In the genomic region with DNA sequence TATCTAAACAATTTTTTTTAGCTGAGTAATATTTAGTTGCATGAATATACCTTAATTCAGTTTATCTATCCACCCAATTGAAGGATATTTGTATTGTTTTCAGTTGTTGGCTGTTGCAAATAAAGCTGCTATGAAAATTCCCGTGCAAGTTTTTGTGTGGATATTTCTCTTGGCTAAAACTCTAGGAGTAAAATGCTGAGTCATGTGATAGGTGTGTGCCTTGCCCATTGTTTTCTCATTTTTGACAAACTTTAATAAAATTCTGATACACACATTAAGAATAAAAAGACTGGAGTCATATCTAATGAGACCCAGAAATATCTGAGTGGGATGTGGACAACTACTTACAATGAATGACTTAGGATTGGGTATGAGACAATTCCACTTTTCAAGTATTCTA, we compare ENCODE assay signal across 28 cellular contexts.
DNase-seq lines count a peak whose midpoint lies in the region; ATAC-seq, FAIRE-seq and TF ChIP-seq lines count a peak whose summit lies in the region.
"Had no signal": no experiment of that assay in that cellular context is flagged by ENCODE, and none has a peak within 500 bp of the region (broad histone marks: within the 10 kb centered on the region; RNA-seq: fewer than 3 reads in every experiment).

No MANE protein-coding gene starts in this region.

- no peaks in the 10 kb centered on the region for H3K27me3 Mint-ChIP-seq in stimulated activated memory B cell treated with anti-CD40 and anti-IgM and Interleukin-4, amounts not matched to agents 10 μg/mL and 1 μg/mL and 100 μg/mL, for 72 hours
- H3K27me3 Mint-ChIP-seq: CD4-positive, CD25-positive, alpha-beta regulatory T cell; CD8-positive, alpha-beta memory T cell had no signal

- TF ChIP-seq POLR2A in HepG2 (IDR thresholded peaks at IDR 0.05; ENCODE audit: insufficient read depth in 1 of 2, low read depth in 2 of 2, low read length in 2 of 2) (no peak), right lobe of liver (IDR thresholded peaks at IDR 0.05) (no peak), H1 (IDR thresholded peaks at IDR 0.05; ENCODE audit: control extremely low read depth in 1 of 2, low read depth in 2 of 2, low read length in 2 of 2) (no peak)

- no peak overlapping the region for H3K4me3 ChIP-seq in HepG2 (replicated peaks in 1 of 3; ENCODE audit: insufficient read depth in 1 of 3, low read depth in 2 of 3, low read length in 3 of 3)
- no peak overlapping the region for H3K4me3 ChIP-seq in right lobe of liver
- no peak overlapping the region for H3K4me3 ChIP-seq in PC-3 (ENCODE audit: low read length)
- no peak overlapping the region for H3K4me3 ChIP-seq in H1 (ENCODE audit: extremely low read depth in 1 of 4, insufficient read depth in 2 of 4, low read depth in 3 of 4, low read length in 4 of 4)
- H3K4me3 ChIP-seq: BLaER1, GM12878 had no signal

- no peak overlapping the region for H2AK5ac ChIP-seq in H1 (ENCODE audit: low read depth, low read length)

- in situ Hi-C loops in HepG2 (cut with HindIII; ENCODE audit: extremely low pct_ligation_motif_present, low pct_unique_long_range_greater_than_20kb), result no loop called here

- H3K79me2 ChIP-seq in HepG2 (ENCODE audit: insufficient read depth, low read length), result no peaks in the 10 kb centered on the region
- H3K79me2 ChIP-seq in PC-3 (ENCODE audit: low read length), result no peaks in the 10 kb centered on the region
- H3K79me2 ChIP-seq in H1 (ENCODE audit: control insufficient read depth in 1 of 2, insufficient read depth in 2 of 2, low read length in 2 of 2), result no peaks in the 10 kb centered on the region

- H3K27ac Mint-ChIP-seq in stimulated activated memory B cell treated with anti-CD40 and anti-IgM and Interleukin-4, amounts not matched to agents 10 μg/mL and 1 μg/mL and 100 μg/mL, for 72 hours, result no peak overlapping the region
- H3K27ac Mint-ChIP-seq: CD14-positive monocyte; CD4-positive, alpha-beta memory T cell; CD4-positive, CD25-positive, alpha-beta regulatory T cell; CD8-positive, alpha-beta memory T cell had no signal

- no peaks in the 10 kb centered on the region for H3F3A ChIP-seq in PC-3 (ENCODE audit: low read length, unreplicated experiment)

- no peak overlapping the region for H3K27ac ChIP-seq in HepG2 (ENCODE audit: extremely low read length, insufficient read depth, low read length)
- no peak overlapping the region for H3K27ac ChIP-seq in right lobe of liver
- H3K27ac ChIP-seq in PC-3 (ENCODE audit: low read length), result no peak overlapping the region
- no peak overlapping the region for H3K27ac ChIP-seq in H1 (ENCODE audit: low read depth, low read length)
- H3K27ac ChIP-seq: 22Rv1, BLaER1 had no signal

- H3K14ac ChIP-seq in H1 (ENCODE audit: insufficient read length), result no peak overlapping the region

- no peaks in the 10 kb centered on the region for H3K9me2 ChIP-seq in PC-3 (replicated peaks; ENCODE audit: low read length)

- ATAC-seq in HepG2 (no peak), right lobe of liver (no peak), PC-3 (no peak), HG03196 (IDR thresholded peaks at IDR 0.05; ENCODE audit: unreplicated experiment) (no peak)
- ATAC-seq in stimulated activated memory B cell treated with anti-CD40 and anti-IgM and Interleukin-4, amounts not matched to agents 10 μg/mL and 1 μg/mL and 100 μg/mL, for 72 hours, result no peak
- ATAC-seq: GM12878 had no signal

- H3K79me1 ChIP-seq in H1 (ENCODE audit: low read depth, low read length), result no peaks in the 10 kb centered on the region

- H4K5ac ChIP-seq in H1 (ENCODE audit: insufficient read length, low read depth, low read length), result no peak overlapping the region

- no peaks in the 10 kb centered on the region for H4K20me1 ChIP-seq in HepG2 (ENCODE audit: insufficient read depth, low read length)
- H4K20me1 ChIP-seq in PC-3 (ENCODE audit: low read length), result no peaks in the 10 kb centered on the region
- no peaks in the 10 kb centered on the region for H4K20me1 ChIP-seq in H1 (replicated peaks in 1 of 2; ENCODE audit: control insufficient read depth in 1 of 2, insufficient read depth in 2 of 2, low read length in 2 of 2)
- H4K20me1 ChIP-seq: BLaER1 had no signal

- H3K56ac ChIP-seq in H1 (replicated peaks; ENCODE audit: insufficient read length, low read depth, low read length), result no peak overlapping the region

- H3K27me3 ChIP-seq in HepG2 (ENCODE audit: control insufficient read depth in 1 of 2, insufficient read depth in 2 of 2, low read length in 2 of 2) (0 out of 5 replicates have a peak, but pooled peaks cover 1 to 3% of the 10 kb centered on the region in 2 experiments), right lobe of liver (no peaks in the 10 kb centered on the region), PC-3 (ENCODE audit: low read length) (no peaks in the 10 kb centered on the region), H1 (replicated peaks in 1 of 4; ENCODE audit: control insufficient read depth in 3 of 4, extremely low read depth in 1 of 4, insufficient read depth in 3 of 4, low read length in 3 of 4) (no peaks in the 10 kb centered on the region)
- H3K27me3 ChIP-seq: BE2C, BLaER1 had no signal

- no peak for DNase-seq in HepG2 (ENCODE audit: low spot score)
- DNase-seq in right lobe of liver, result no peak
- peak; percentile 2 for DNase-seq in PC-3
- no peak for DNase-seq in H1 (ENCODE audit: low read depth in 1 of 2, low spot score in 2 of 2)
- DNase-seq in activated CD4-positive, CD25-positive, alpha-beta regulatory T cell (lab: John Stamatoyannopoulos, UW), result no peak
- DNase-seq: ACHN; BE2C; C1 segment of cervical spinal cord; CD4-positive, alpha-beta memory T cell; CD4-positive, CD25-positive, alpha-beta regulatory T cell; CD8-positive, alpha-beta memory T cell; COR-L47; DMS 273 treated with DMSO at 0.1 percent for 48 hours; DMS153; DMS53; DMS79; DND-41; EL; GDM1 had no signal

- H3K9me3 Mint-ChIP-seq in stimulated activated memory B cell treated with anti-CD40 and anti-IgM and Interleukin-4, amounts not matched to agents 10 μg/mL and 1 μg/mL and 100 μg/mL, for 72 hours, result no peaks in the 10 kb centered on the region

- no peak overlapping the region for H2BK12ac ChIP-seq in H1 (ENCODE audit: low read depth, low read length)

- H4K91ac ChIP-seq in H1 (replicated peaks; ENCODE audit: insufficient read length, low read length), result no peak overlapping the region

- WGBS in HepG2 (ENCODE audit: low lambda C conversion rate), result 0% methylated on average over 1 of the region's 1 CpG
- 75% methylated on average over 1 of the region's 1 CpG for WGBS in right lobe of liver (ENCODE audit: insufficient coverage, low coverage, low lambda C conversion rate, missing lambda C conversion rate)
- WGBS in H1 (ENCODE audit: extremely low coverage in 1 of 2, insufficient coverage in 1 of 2, insufficient read length in 1 of 2, insufficient replicate concordance in 2 of 2, low coverage in 1 of 2, low lambda C conversion rate in 2 of 2, missing lambda C conversion rate in 1 of 2), 2 experiments, result 86% methylated on average over 1 of the region's 1 CpG; no CpG with 5 or more reads in 1 of the 2 experiments

- H3K18ac ChIP-seq in H1 (ENCODE audit: extremely low read depth, low read length), result no peak overlapping the region

- H3K4me1 Mint-ChIP-seq in stimulated activated memory B cell treated with anti-CD40 and anti-IgM and Interleukin-4, amounts not matched to agents 10 μg/mL and 1 μg/mL and 100 μg/mL, for 72 hours, result no peaks in the 10 kb centered on the region
- H3K4me1 Mint-ChIP-seq: CD14-positive monocyte; CD4-positive, alpha-beta memory T cell; CD4-positive, CD25-positive, alpha-beta regulatory T cell; CD8-positive, alpha-beta memory T cell had no signal

- H3K36me3 Mint-ChIP-seq in stimulated activated memory B cell treated with anti-CD40 and anti-IgM and Interleukin-4, amounts not matched to agents 10 μg/mL and 1 μg/mL and 100 μg/mL, for 72 hours, result no peaks in the 10 kb centered on the region
- H3K36me3 Mint-ChIP-seq: CD14-positive monocyte; CD4-positive, alpha-beta memory T cell; CD4-positive, CD25-positive, alpha-beta regulatory T cell; CD8-positive, alpha-beta memory T cell had no signal

- H3K4me2 ChIP-seq in HepG2 (ENCODE audit: low read depth, low read length), result no peak overlapping the region
- no peak overlapping the region for H3K4me2 ChIP-seq in PC-3 (ENCODE audit: low read length)
- H3K4me2 ChIP-seq in H1 (ENCODE audit: insufficient read depth in 1 of 2, low read depth in 2 of 2, low read length in 2 of 2), result no peak overlapping the region
- H3K4me2 ChIP-seq: BLaER1 had no signal

- H2BK120ac ChIP-seq in H1 (replicated peaks; ENCODE audit: low read depth, low read length), result no peak overlapping the region

- FAIRE-seq in HepG2 (lab: Jason Lieb, UNC) (no peak), H1 (lab: Jason Lieb, UNC) (no peak)
- FAIRE-seq: GM12878, GM12892, GM18507, GM19239 had no signal

- no peaks in the 10 kb centered on the region for H3K9me3 ChIP-seq in HepG2 (ENCODE audit: low read length)
- H3K9me3 ChIP-seq in right lobe of liver, result no peaks in the 10 kb centered on the region
- no peaks in the 10 kb centered on the region for H3K9me3 ChIP-seq in PC-3 (ENCODE audit: low read length)
- no peaks in the 10 kb centered on the region for H3K9me3 ChIP-seq in H1 (ENCODE audit: insufficient read depth in 2 of 2, low read depth in 1 of 2, low read length in 1 of 2)
- H3K9me3 ChIP-seq: BE2C, BLaER1 had no signal

- no peak for TF ChIP-seq CTCF in HepG2 (CRISPR knock-in tag; IDR thresholded peaks at IDR 0.05)
- TF ChIP-seq CTCF in right lobe of liver (IDR thresholded peaks at IDR 0.05), result no peak
- no peak for TF ChIP-seq CTCF in PC-3 (conservative IDR thresholded peaks at IDR 0.05; ENCODE audit: low read depth, low read length)
- TF ChIP-seq CTCF in H1 (IDR thresholded peaks at IDR 0.05; ENCODE audit: control extremely low read depth in 1 of 3, insufficient read depth in 1 of 3, low read depth in 1 of 3, low read length in 3 of 3), result no peak

- no peak overlapping the region for H2BK20ac ChIP-seq in H1 (ENCODE audit: low read length)

- H3K4me1 ChIP-seq in HepG2 (ENCODE audit: insufficient read depth, low read length) (no peaks in the 10 kb centered on the region), right lobe of liver (no peaks in the 10 kb centered on the region), PC-3 (ENCODE audit: insufficient read depth, low read length) (no peaks in the 10 kb centered on the region), H1 (replicated peaks in 1 of 4; ENCODE audit: control insufficient read depth in 3 of 4, insufficient read depth in 4 of 4, low read length in 3 of 4) (no peaks in the 10 kb centered on the region)
- H3K4me1 ChIP-seq: BE2C, BLaER1 had no signal

- H3K36me3 ChIP-seq in HepG2 (replicated peaks in 1 of 2; ENCODE audit: control insufficient read depth in 1 of 2, insufficient read depth in 2 of 2, low read length in 2 of 2) (no peaks in the 10 kb centered on the region), right lobe of liver (no peaks in the 10 kb centered on the region), PC-3 (ENCODE audit: low read depth, low read length) (no peaks in the 10 kb centered on the region), H1 (ENCODE audit: control insufficient read depth in 2 of 4, insufficient read depth in 4 of 4, low read length in 3 of 4) (no peaks in the 10 kb centered on the region)
- H3K36me3 ChIP-seq: BE2C, BLaER1 had no signal

- H2AFZ ChIP-seq in HepG2 (ENCODE audit: low read length) (no peak overlapping the region), PC-3 (ENCODE audit: low read length) (no peak overlapping the region), H1 (ENCODE audit: low read length) (no peak overlapping the region)

- no peak overlapping the region for H3K4ac ChIP-seq in H1 (replicated peaks; ENCODE audit: insufficient read length, low read depth, low read length)

- H3K23ac ChIP-seq in H1 (ENCODE audit: insufficient read length), result no peak overlapping the region

- no TSS peak for BruUV-seq in HepG2 (replicated peaks; lab: Mats Ljungman, UMichigan)
- no TSS peak for BruUV-seq in PC-3 (replicated peaks; lab: Mats Ljungman, UMichigan)

- H3K4me3 Mint-ChIP-seq in stimulated activated memory B cell treated with anti-CD40 and anti-IgM and Interleukin-4, amounts not matched to agents 10 μg/mL and 1 μg/mL and 100 μg/mL, for 72 hours, result no peak overlapping the region
- H3K4me3 Mint-ChIP-seq: CD14-positive monocyte; CD4-positive, alpha-beta memory T cell; CD4-positive, CD25-positive, alpha-beta regulatory T cell; CD8-positive, alpha-beta memory T cell had no signal

- POLR2A ChIA-PET in HepG2 (lab: Yijun Ruan, JAX) (no interaction called here), PC-3 (lab: Charles Lee; ENCODE audit: unreplicated experiment) (no interaction called here), H1 (lab: Charles Lee; ENCODE audit: partially characterized antibody) (no interaction called here)

- H3K23me2 ChIP-seq in H1 (ENCODE audit: low read depth, low read length), result no peaks in the 10 kb centered on the region

- no peak overlapping the region for H2BK5ac ChIP-seq in H1 (ENCODE audit: low read depth, low read length)

- no peak overlapping the region for H2BK15ac ChIP-seq in H1 (ENCODE audit: low read length)

- H4K8ac ChIP-seq in H1 (ENCODE audit: extremely low read depth, insufficient read depth, low read length), result no peak overlapping the region

- CTCF ChIA-PET in HepG2 (lab: Yijun Ruan, JAX; ENCODE audit: low intra/inter-chr PET ratio, low total read pairs) (no interaction called here), PC-3 (lab: Charles Lee) (no interaction called here), H1 (lab: Charles Lee; ENCODE audit: partially characterized antibody) (interaction anchor here (2.0 kb wide), 1 partner anchor 113 kb away, joined by 5 read pairs; no protein-coding TSS in a partner anchor)

- no peak overlapping the region for H3K9ac ChIP-seq in HepG2 (ENCODE audit: insufficient read depth, low read depth, low read length)
- H3K9ac ChIP-seq in PC-3 (ENCODE audit: low read length), result no peak overlapping the region
- H3K9ac ChIP-seq in H1 (replicated peaks in 1 of 4; ENCODE audit: extremely low read depth in 1 of 4, low read depth in 3 of 4, low read length in 3 of 4), result no peak overlapping the region
- H3K9ac ChIP-seq: BLaER1 had no signal

- intact Hi-C loops in HepG2 (cut with micrococcal nuclease; ENCODE audit: unreplicated experiment), result no loop called here
- intact Hi-C loops in right lobe of liver (cut with DNase I), result no loop called here
- intact Hi-C loops in PC-3 (cut with micrococcal nuclease), result no loop called here

- no peak for TF ChIP-seq RAD21 in HepG2 (CRISPR knock-in tag; IDR thresholded peaks at IDR 0.05)
- TF ChIP-seq RAD21 in H1 (IDR thresholded peaks at IDR 0.05 in 1 of 2, conservative IDR thresholded peaks at IDR 0.05 in 1 of 2; ENCODE audit: low read depth in 2 of 2, low read length in 2 of 2), result no peak

- TF ChIP-seq EP300 in HepG2 (IDR thresholded peaks at IDR 0.05; ENCODE audit: low read depth in 2 of 2, low read length in 2 of 2) (no peak), HepG2 (CRISPR knock-in tag; IDR thresholded peaks at IDR 0.05; ENCODE audit: borderline replicate concordance) (no peak), H1 (IDR thresholded peaks at IDR 0.05; ENCODE audit: borderline replicate concordance in 1 of 2, low read depth in 2 of 2, low read length in 2 of 2) (no peak)
